In the genomic region with DNA sequence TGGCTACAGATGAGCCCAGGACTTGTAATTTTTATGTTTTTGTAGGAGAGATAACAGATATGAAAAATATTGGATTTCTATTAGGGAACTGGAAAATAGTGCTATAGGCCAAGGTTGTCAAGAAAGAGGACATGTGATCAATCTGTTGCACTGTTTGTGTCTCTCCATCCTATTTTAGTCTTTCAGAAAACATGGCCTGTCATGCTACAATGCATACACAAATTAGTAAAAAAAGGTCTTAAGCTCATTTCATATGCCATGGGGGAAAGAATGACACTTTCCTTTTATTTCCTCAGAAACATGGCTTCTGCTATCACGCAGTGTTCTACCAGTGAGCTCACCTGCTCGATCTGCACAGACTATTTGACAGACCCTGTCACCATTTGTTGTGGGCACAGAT, we compare ENCODE assay signal across 10 cellular contexts. TPM values are rescaled to one million over a fixed set of nuclear protein-coding genes. Genes with fewer than 3 reads are reported as not detected.
"Had no signal": no experiment of that assay in that cellular context is flagged by ENCODE, and none has a peak within 500 bp of the region (broad histone marks: within the 10 kb centered on the region; RNA-seq: fewer than 3 reads in every experiment).

A gene with protein sequence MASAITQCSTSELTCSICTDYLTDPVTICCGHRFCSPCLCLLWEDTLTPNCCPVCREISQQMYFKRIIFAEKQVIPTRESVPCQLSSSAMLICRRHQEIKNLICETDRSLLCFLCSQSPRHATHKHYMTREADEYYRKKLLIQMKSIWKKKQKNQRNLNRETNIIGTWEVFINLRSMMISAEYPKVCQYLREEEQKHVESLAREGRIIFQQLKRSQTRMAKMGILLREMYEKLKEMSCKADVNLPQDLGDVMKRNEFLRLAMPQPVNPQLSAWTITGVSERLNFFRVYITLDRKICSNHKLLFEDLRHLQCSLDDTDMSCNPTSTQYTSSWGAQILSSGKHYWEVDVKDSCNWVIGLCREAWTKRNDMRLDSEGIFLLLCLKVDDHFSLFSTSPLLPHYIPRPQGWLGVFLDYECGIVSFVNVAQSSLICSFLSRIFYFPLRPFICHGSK (plus strand): TSS at position 301 of the 400 bp plus-strand sequence. CDS start 0 bp downstream, at position 301.

RNA-seq across cellular contexts. Expression of the gene that starts here (rescaled TPM):
- total RNA-seq: OCI-LY7, PC-3, PC-9, Peyer's patch, Right ventricle myocardium inferior, Right ventricle myocardium superior, RPMI7951, SJCRH30, SJSA1, SK-MEL-5 had no signal
